In genomic region chr9:132651259-132651658, GRCh38 we compare ENCODE assay signal across 10 cellular contexts. TPM values are rescaled to one million over a fixed set of nuclear protein-coding genes. Genes with fewer than 3 reads are reported as not detected.
DNase-seq lines count a peak whose midpoint lies in the region; ATAC-seq and TF ChIP-seq lines count a peak whose summit lies in the region.
"Had no signal": no experiment of that assay in that cellular context is flagged by ENCODE, and none has a peak within 500 bp of the region (broad histone marks: within the 10 kb centered on the region; RNA-seq: fewer than 3 reads in every experiment).

No MANE protein-coding gene starts in this region.

- no peak overlapping the region for H3K4me2 ChIP-seq in PC-9

- peaks cover 26% of the 10 kb centered on the region for H4K20me1 ChIP-seq in PC-9 (ENCODE audit: insufficient read depth)

- H3K4me1 ChIP-seq in PC-9 (replicated peaks; ENCODE audit: insufficient read depth): 0 out of 2 replicates have a peak, but pooled peaks cover 5% of the 10 kb centered on the region

- no peaks in the 10 kb centered on the region for H3K79me2 ChIP-seq in PC-9 (ENCODE audit: low read depth)

- POLR2A ChIA-PET in PC-9 (lab: Charles Lee; ENCODE audit: unreplicated experiment): interaction anchor here (0.6 kb wide), 1 partner anchor 18 kb away, joined by 5 read pairs; no protein-coding TSS in a partner anchor

- no peak overlapping the region for H2AFZ ChIP-seq in PC-9

- CTCF ChIA-PET in PC-9 (lab: Charles Lee): interaction anchor here (0.6 to 1.2 kb wide), 2 partner anchors 148 to 150 kb away, joined by 3 read pairs; no protein-coding TSS in a partner anchor

- H3K9me3 ChIP-seq in PC-9 (ENCODE audit: insufficient read depth, low read depth): no peaks in the 10 kb centered on the region
- H3K9me3 ChIP-seq: neutrophil had no signal

- ATAC-seq in GM19324 (IDR thresholded peaks at IDR 0.05; ENCODE audit: low FRiP score, unreplicated experiment) (no peak), HG02884 (IDR thresholded peaks at IDR 0.05; ENCODE audit: unreplicated experiment) (no peak)

- peaks cover 43% of the 10 kb centered on the region for H3K36me3 ChIP-seq in PC-9 (ENCODE audit: low read depth)

- BruUV-seq in PC-9 (replicated peaks; lab: Mats Ljungman, UMichigan): no TSS peak

- intact Hi-C loops in PC-9 (cut with micrococcal nuclease; ENCODE audit: unreplicated experiment): loop anchor here (1.0 kb wide), 2 partner anchors 148 to 240 kb away; no protein-coding TSS in a partner anchor

- H3K27me3 ChIP-seq in PC-9 (ENCODE audit: insufficient read depth, low read depth): no peaks in the 10 kb centered on the region
- H3K27me3 ChIP-seq: neutrophil had no signal

- H3K27ac ChIP-seq in 22Rv1 (no peak overlapping the region), PC-9 (no peak overlapping the region)
- H3K27ac ChIP-seq: neutrophil had no signal

- no peak overlapping the region for H3K4me3 ChIP-seq in PC-9
- H3K4me3 ChIP-seq in fibroblast of pulmonary artery (replicated peaks; ENCODE audit: low read depth, low read length): no peak overlapping the region

- H3F3A ChIP-seq in PC-9 (ENCODE audit: insufficient read depth, low read depth): peaks cover 5% of the 10 kb centered on the region; the same call in 1 of the 2 replicates

- peak; percentile 50 for TF ChIP-seq CTCF in 22Rv1 (IDR thresholded peaks at IDR 0.05)
- peak; percentile 15 for TF ChIP-seq CTCF in GM10266 (IDR thresholded peaks at IDR 0.05; ENCODE audit: control insufficient read depth, insufficient read depth, low read depth, missing control alignments)
- peak; percentile 64; the same call in 1 of the 2 replicates for TF ChIP-seq CTCF in PC-9 (conservative IDR thresholded peaks at IDR 0.05)
- peak; percentile 59 for TF ChIP-seq CTCF in fibroblast of pulmonary artery (IDR thresholded peaks at IDR 0.05; ENCODE audit: low read length, missing control alignments)

- DNase-seq in GM10266 (ENCODE audit: extremely low spot score) (no peak), PC-9 (peak; percentile 45 to 71), fibroblast of pulmonary artery (ENCODE audit: low read depth) (peak; percentile 78), NCI-H146 (lab: John Stamatoyannopoulos, UW) (no peak), NCI-H2081 treated with DMSO at 0.1 percent for 48 hours (lab: John Stamatoyannopoulos, UW) (no peak)
- DNase-seq: NCI-H2171 treated with DMSO at 0.1 percent for 48 hours had no signal

- no peaks in the 10 kb centered on the region for H3K9me2 ChIP-seq in PC-9 (ENCODE audit: insufficient read depth)

RNA-seq across cellular contexts. Expression of gene DDX31, which starts 18.5 kb away (rescaled TPM):
- 19.2 and 21.5 TPM in 2 replicates for total RNA-seq in PC-9 (2021)

RNA-seq across cellular contexts. Expression of gene GTF3C4, which starts 19.0 kb away (rescaled TPM):
- total RNA-seq in PC-9 (2021): 24.7 and 26.9 TPM in 2 replicates

Comparison
In these comparisons a context has a peak if more than half of its experiments do, and no peak if none do; other contexts are left out.
1. DNase-seq: peak in PC-9 (2 of 2) and fibroblast of pulmonary artery (single experiment); none in GM10266 (single experiment), NCI-H146 (single experiment) and NCI-H2081 treated with DMSO at 0.1 percent for 48 hours (single experiment).
2. Peak in every context shown above with its lines, with median percentiles within 50 percentile points of each other: CTCF ChIP-seq.